In genomic region chr5:107476783-107477182, GRCh38 we compare ENCODE assay signal across 8 cellular contexts.
DNase-seq lines count a peak whose midpoint lies in the region; ATAC-seq and TF ChIP-seq lines count a peak whose summit lies in the region.

No MANE protein-coding gene starts in this region.

- H3K4me3 ChIP-seq in uterus, result no peak overlapping the region

- H3K4me3 Mint-ChIP-seq in activated T-helper 17 cell treated with anti-CD3 and anti-CD28 coated beads, Interleukin-2, amount 50 U/mL, for 72 hours, result no peak overlapping the region
- H3K4me3 Mint-ChIP-seq in natural killer cell, result peak overlapping the region; percentile 86

- no peaks in the 10 kb centered on the region for H3K27me3 ChIP-seq in uterus

- peak overlapping the region; percentile 69 for H3K27ac Mint-ChIP-seq in activated T-helper 17 cell treated with anti-CD3 and anti-CD28 coated beads, Interleukin-2, amount 50 U/mL, for 72 hours
- H3K27ac Mint-ChIP-seq in natural killer cell, result peak overlapping the region; percentile 95 to 97

- no peaks in the 10 kb centered on the region for H3K4me1 Mint-ChIP-seq in activated T-helper 17 cell treated with anti-CD3 and anti-CD28 coated beads, Interleukin-2, amount 50 U/mL, for 72 hours
- peaks cover 71 to 77% of the 10 kb centered on the region in 2 donors for H3K4me1 Mint-ChIP-seq in natural killer cell

- no peaks in the 10 kb centered on the region for H3K36me3 ChIP-seq in uterus

- intact Hi-C loops in natural killer cell (cut with micrococcal nuclease), result loop anchor here (1.0 to 5.0 kb wide), 3 partner anchors 10 to 906 kb away; partner anchors contain the start of gene FBXL17
- intact Hi-C loops in uterus (cut with DNase I; ENCODE audit: low total_unique reads), result no loop called here

- no peaks in the 10 kb centered on the region for H3K4me1 ChIP-seq in uterus

- H3K9me3 ChIP-seq in uterus, result no peaks in the 10 kb centered on the region

- TF ChIP-seq POLR2A in uterus (IDR thresholded peaks at IDR 0.05), result no peak

- peak; percentile 88 for ATAC-seq in GM19372 (IDR thresholded peaks at IDR 0.05; ENCODE audit: low read depth, unreplicated experiment)
- peak; percentile 98 for ATAC-seq in HG03280 (IDR thresholded peaks at IDR 0.05; ENCODE audit: unreplicated experiment)
- ATAC-seq in activated T-helper 17 cell treated with anti-CD3 and anti-CD28 coated beads, Interleukin-2, amount 50 U/mL, for 72 hours (replicated peaks), result peak; percentile 89
- ATAC-seq in natural killer cell, result peak; percentile 66 to 85 (median 81)

- TF ChIP-seq CTCF in natural killer cell (IDR thresholded peaks at IDR 0.05) (no peak), uterus (IDR thresholded peaks at IDR 0.05) (no peak)

- DNase-seq in DMS153 (lab: John Stamatoyannopoulos, UW) (peak; percentile 25), natural killer cell (peak; percentile 42), OCI-M1 (lab: John Stamatoyannopoulos, UW) (no peak), uterus (no peak), NCI-H187 treated with DMSO at 0.1 percent for 48 hours (lab: John Stamatoyannopoulos, UW) (no peak)

- no peaks in the 10 kb centered on the region for H3K36me3 Mint-ChIP-seq in activated T-helper 17 cell treated with anti-CD3 and anti-CD28 coated beads, Interleukin-2, amount 50 U/mL, for 72 hours (ENCODE audit: low read depth)
- peaks cover 9% of the 10 kb centered on the region for H3K36me3 Mint-ChIP-seq in natural killer cell

- H3K27me3 Mint-ChIP-seq in activated T-helper 17 cell treated with anti-CD3 and anti-CD28 coated beads, Interleukin-2, amount 50 U/mL, for 72 hours, result peaks cover 11% of the 10 kb centered on the region
- no peaks in the 10 kb centered on the region for H3K27me3 Mint-ChIP-seq in natural killer cell (ENCODE audit: low read depth in 2 of 2)

- no peaks in the 10 kb centered on the region for H3K9me3 Mint-ChIP-seq in activated T-helper 17 cell treated with anti-CD3 and anti-CD28 coated beads, Interleukin-2, amount 50 U/mL, for 72 hours
- no peaks in the 10 kb centered on the region for H3K9me3 Mint-ChIP-seq in natural killer cell

- no peak overlapping the region for H3K27ac ChIP-seq in uterus

Comparison
In these comparisons a context has a peak if more than half of its experiments do, and no peak if none do; other contexts are left out.
1. DNase-seq: peak in DMS153 (single experiment) and natural killer cell (single experiment); none in OCI-M1 (single experiment), uterus (0 of 2) and NCI-H187 treated with DMSO at 0.1 percent for 48 hours (single experiment).
2. Peak in every context shown above with its lines, with median percentiles within 50 percentile points of each other: ATAC-seq.